ENCODE assay signal across 8 cellular contexts in the genomic region with DNA sequence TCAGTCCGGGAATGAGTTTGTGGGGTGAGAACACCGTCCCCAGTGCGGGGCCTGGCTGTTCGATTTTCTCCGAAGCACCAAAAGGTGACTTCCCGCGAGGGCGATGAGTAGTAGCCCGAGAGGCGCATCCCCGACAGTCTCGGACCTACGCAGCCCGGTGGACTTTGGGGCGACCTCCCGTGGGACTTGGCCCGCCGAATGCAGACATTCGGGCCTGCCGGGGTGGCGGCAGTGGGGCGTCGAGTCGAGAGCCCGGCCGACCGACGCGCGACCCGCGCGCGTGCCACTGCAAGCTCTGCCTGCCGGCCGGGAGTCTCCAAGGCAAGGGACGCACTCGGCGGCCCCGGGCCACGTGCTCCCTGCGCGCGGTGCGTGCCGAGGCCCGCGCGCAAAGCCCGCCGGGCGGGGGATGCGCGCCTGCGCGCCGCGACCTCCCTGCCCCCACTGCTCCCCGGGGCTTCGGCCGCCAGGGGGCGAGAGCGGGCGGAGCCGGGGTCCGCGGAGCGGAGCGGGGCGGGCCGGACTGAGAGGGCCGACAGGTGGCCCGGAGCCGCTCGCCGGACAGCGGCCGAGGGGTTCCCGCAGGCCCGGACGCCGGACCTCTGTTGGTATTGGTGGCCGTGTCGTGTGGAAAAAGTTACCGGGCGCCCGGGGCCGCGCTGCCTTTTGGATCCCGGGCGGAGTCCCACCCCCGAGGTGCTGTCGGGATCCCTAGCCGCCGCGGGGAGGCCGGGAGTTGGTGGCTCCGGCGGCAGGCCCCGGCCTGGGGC. TPM values are rescaled to one million over a fixed set of nuclear protein-coding genes. Genes with fewer than 3 reads are reported as not detected.
DNase-seq lines count a peak whose midpoint lies in the region; ATAC-seq, FAIRE-seq and TF ChIP-seq lines count a peak whose summit lies in the region.

No MANE protein-coding gene starts in this region.

- TF ChIP-seq EP300 in A549 (IDR thresholded peaks at IDR 0.05) = no peak

- peak; percentile 3 to 13 for ATAC-seq in A549
- peak; percentile 23 for ATAC-seq in GM18498 (IDR thresholded peaks at IDR 0.05; ENCODE audit: unreplicated experiment)
- ATAC-seq in HG03521 (IDR thresholded peaks at IDR 0.05; ENCODE audit: unreplicated experiment) = peak; percentile 19
- ATAC-seq in natural killer cell = peak; percentile 19 to 48 (median 27)
- peak; percentile 62 for ATAC-seq in stimulated activated memory B cell treated with anti-CD40 and anti-IgM and Interleukin-4, amounts not matched to agents 10 μg/mL and 1 μg/mL and 100 μg/mL, for 72 hours

- intact Hi-C loops in activated T-helper 2 cell treated with anti-CD3 and anti-CD28 coated beads, Interferon-gamma antibody, Interleukin-2, Interleukin-4, amounts not matched to agents 10 μg/mL and 5 μg/mL and 100 μg/mL, durations not matched to agents 14 hours and 24 hours and 36 hours (cut with micrococcal nuclease) = loop anchor here (2.0 kb wide), 1 partner anchor 245 kb away; a partner anchor contains a TSS
- intact Hi-C loops in natural killer cell (cut with micrococcal nuclease) = loop anchor here (5.0 kb wide), 3 partner anchors 198 to 318 kb away; a partner anchor contains a TSS

- CTCF ChIA-PET in A549 (lab: Yijun Ruan, JAX) = interaction anchor here (0.7 to 78.4 kb wide), 3 partner anchors 59 to 101 kb away, joined by 3 to 4158 read pairs (median 3); no protein-coding TSS in a partner anchor

- peak overlapping the region; percentile 94 for H3K4me2 ChIP-seq in A549

- H3K4me3 Mint-ChIP-seq in activated T-helper 2 cell treated with anti-CD3 and anti-CD28 coated beads, Interferon-gamma antibody, Interleukin-2, Interleukin-4, amounts not matched to agents 10 μg/mL and 5 μg/mL and 100 μg/mL, durations not matched to agents 14 hours and 24 hours and 36 hours (ENCODE audit: low read depth) = peak overlapping the region; percentile 96
- H3K4me3 Mint-ChIP-seq in natural killer cell = peak overlapping the region; percentile 99
- H3K4me3 Mint-ChIP-seq in stimulated activated memory B cell treated with anti-CD40 and anti-IgM and Interleukin-4, amounts not matched to agents 10 μg/mL and 1 μg/mL and 100 μg/mL, for 72 hours = peak overlapping the region; percentile 89

- H3K9me3 ChIP-seq in A549 = no peaks in the 10 kb centered on the region

- H3K9me3 Mint-ChIP-seq in activated T-helper 2 cell treated with anti-CD3 and anti-CD28 coated beads, Interferon-gamma antibody, Interleukin-2, Interleukin-4, amounts not matched to agents 10 μg/mL and 5 μg/mL and 100 μg/mL, durations not matched to agents 14 hours and 24 hours and 36 hours = no peaks in the 10 kb centered on the region
- H3K9me3 Mint-ChIP-seq in natural killer cell = no peaks in the 10 kb centered on the region
- H3K9me3 Mint-ChIP-seq in stimulated activated memory B cell treated with anti-CD40 and anti-IgM and Interleukin-4, amounts not matched to agents 10 μg/mL and 1 μg/mL and 100 μg/mL, for 72 hours = no peaks in the 10 kb centered on the region

- TF ChIP-seq CTCF in A549 (IDR thresholded peaks at IDR 0.05) (peak; percentile 87), natural killer cell (IDR thresholded peaks at IDR 0.05) (peak; percentile 87)

- 0 out of 5 replicates have a peak, but pooled peaks of 1 of the 2 experiments have one; percentile 16 for TF ChIP-seq RAD21 in A549 (conservative IDR thresholded peaks at IDR 0.05 in 1 of 2, IDR thresholded peaks at IDR 0.05 in 1 of 2)

- peak overlapping the region; percentile 98 to 99 for H3K27ac ChIP-seq in A549

- peak overlapping the region; percentile 95 for H3K27ac Mint-ChIP-seq in activated T-helper 2 cell treated with anti-CD3 and anti-CD28 coated beads, Interferon-gamma antibody, Interleukin-2, Interleukin-4, amounts not matched to agents 10 μg/mL and 5 μg/mL and 100 μg/mL, durations not matched to agents 14 hours and 24 hours and 36 hours
- H3K27ac Mint-ChIP-seq in natural killer cell = peak overlapping the region; percentile 97 to 100
- peak overlapping the region; percentile 100 for H3K27ac Mint-ChIP-seq in stimulated activated memory B cell treated with anti-CD40 and anti-IgM and Interleukin-4, amounts not matched to agents 10 μg/mL and 1 μg/mL and 100 μg/mL, for 72 hours

- no peaks in the 10 kb centered on the region for H3K27me3 Mint-ChIP-seq in activated T-helper 2 cell treated with anti-CD3 and anti-CD28 coated beads, Interferon-gamma antibody, Interleukin-2, Interleukin-4, amounts not matched to agents 10 μg/mL and 5 μg/mL and 100 μg/mL, durations not matched to agents 14 hours and 24 hours and 36 hours (ENCODE audit: low read depth)
- H3K27me3 Mint-ChIP-seq in natural killer cell (ENCODE audit: low read depth in 2 of 2) = peaks cover 0 to 6% of the 10 kb centered on the region in 2 donors
- H3K27me3 Mint-ChIP-seq in stimulated activated memory B cell treated with anti-CD40 and anti-IgM and Interleukin-4, amounts not matched to agents 10 μg/mL and 1 μg/mL and 100 μg/mL, for 72 hours = no peaks in the 10 kb centered on the region

- peak; percentile 52 for TF ChIP-seq POLR2A in A549 (IDR thresholded peaks at IDR 0.05; ENCODE audit: low read length)

- FAIRE-seq in A549 (lab: Jason Lieb, UNC) = no peak

- peak overlapping the region; percentile 100 for H3K4me3 ChIP-seq in A549

- 0% methylated on average over 2 of the region's 100 CpGs for WGBS in A549 (ENCODE audit: missing lambda C conversion rate)

- peaks cover 35% of the 10 kb centered on the region for H3K4me1 Mint-ChIP-seq in activated T-helper 2 cell treated with anti-CD3 and anti-CD28 coated beads, Interferon-gamma antibody, Interleukin-2, Interleukin-4, amounts not matched to agents 10 μg/mL and 5 μg/mL and 100 μg/mL, durations not matched to agents 14 hours and 24 hours and 36 hours (ENCODE audit: low read depth)
- peaks cover 41 to 60% of the 10 kb centered on the region in 2 donors for H3K4me1 Mint-ChIP-seq in natural killer cell
- H3K4me1 Mint-ChIP-seq in stimulated activated memory B cell treated with anti-CD40 and anti-IgM and Interleukin-4, amounts not matched to agents 10 μg/mL and 1 μg/mL and 100 μg/mL, for 72 hours = peaks cover 47% of the 10 kb centered on the region

- peaks cover 55% of the 10 kb centered on the region for H3K36me3 Mint-ChIP-seq in activated T-helper 2 cell treated with anti-CD3 and anti-CD28 coated beads, Interferon-gamma antibody, Interleukin-2, Interleukin-4, amounts not matched to agents 10 μg/mL and 5 μg/mL and 100 μg/mL, durations not matched to agents 14 hours and 24 hours and 36 hours (ENCODE audit: low read depth)
- H3K36me3 Mint-ChIP-seq in natural killer cell = peaks cover 13% of the 10 kb centered on the region
- H3K36me3 Mint-ChIP-seq in stimulated activated memory B cell treated with anti-CD40 and anti-IgM and Interleukin-4, amounts not matched to agents 10 μg/mL and 1 μg/mL and 100 μg/mL, for 72 hours = peaks cover 56% of the 10 kb centered on the region

- peaks cover 45% of the 10 kb centered on the region for H3K4me1 ChIP-seq in A549

- POLR2A ChIA-PET in A549 (lab: Yijun Ruan, JAX) = interaction anchor here (1.0 to 2.9 kb wide), 4 partner anchors 34 to 98 kb away, joined by 8 to 45 read pairs (median 9); no protein-coding TSS in a partner anchor

- DNase-seq in A549 (ENCODE audit: low read depth in 1 of 2, low spot score in 1 of 2) = peak; percentile 71 to 87
- DNase-seq in activated T-helper 2 cell treated with anti-CD3 and anti-CD28 coated beads, Interferon-gamma antibody, Interleukin-2, Interleukin-4, amounts not matched to agents 10 μg/mL and 5 μg/mL and 100 μg/mL, durations not matched to agents 14 hours and 24 hours and 36 hours (ENCODE audit: low spot score) = peak; percentile 89
- peak; percentile 69 for DNase-seq in fibroblast of peridontal ligament (ENCODE audit: extremely low read depth)
- DNase-seq in natural killer cell = peak; percentile 96

TF ChIP-seq in A549, 52 proteins besides CTCF, POLR2A, EP300 and RAD21 (continues in another document):
- TF ChIP-seq, protein P1, sequence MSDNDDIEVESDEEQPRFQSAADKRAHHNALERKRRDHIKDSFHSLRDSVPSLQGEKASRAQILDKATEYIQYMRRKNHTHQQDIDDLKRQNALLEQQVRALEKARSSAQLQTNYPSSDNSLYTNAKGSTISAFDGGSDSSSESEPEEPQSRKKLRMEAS (IDR thresholded peaks at IDR 0.05) = peak; percentile 99
- TF ChIP-seq CEBPB (IDR thresholded peaks at IDR 0.05) (no peak), NPAS2 (CRISPR knock-in tag; IDR thresholded peaks at IDR 0.05; ENCODE audit: borderline replicate concordance) (peak; percentile 84), CHD2 (IDR thresholded peaks at IDR 0.05; ENCODE audit: low read length, partially characterized antibody) (peak; percentile 60), PHF8 (IDR thresholded peaks at IDR 0.05; ENCODE audit: borderline replicate concordance, low read depth) (0 out of 2 replicates have a peak, but pooled peaks have one; percentile 27), HOXB5 (CRISPR knock-in tag; IDR thresholded peaks at IDR 0.05) (peak; percentile 96), FOSL2 (IDR thresholded peaks at IDR 0.05) (no peak), FOSL2 (CRISPR knock-in tag; IDR thresholded peaks at IDR 0.05) (no peak; the same call in 1 of the 2 replicates)

TF ChIP-seq in PFSK-1, 5 proteins besides CTCF, POLR2A, EP300 and RAD21 (continues in another document):
- TF ChIP-seq SIN3A (IDR thresholded peaks at IDR 0.05; ENCODE audit: borderline replicate concordance, insufficient read depth, low read length) = no peak

RNA-seq across cellular contexts. Expression of a gene that starts 1.8 kb away (rescaled TPM):
- polyA plus RNA-seq in A549 (2011; rRNA removed) (434 and 1,191 TPM in 2 replicates), A549 (2017; fragmentation: RNase III; extraction: RNeasy Plus Mini Kit Qiagen cat#74134 plus additional on column Dnase treatment) (2,232 to 2,533 TPM (median 2,360 TPM) in 3 replicates)
- 906 and 1,052 TPM in 2 replicates for polyA plus RNA-seq in A549 (2012; cell fraction: cytosol; rRNA removed)
- 514 and 638 TPM in 2 replicates for polyA plus RNA-seq in A549 (2012; cell fraction: nucleus; rRNA removed)
- polyA minus RNA-seq in A549 (2011; rRNA and poly(A)+ RNA removed) = 113 and 134 TPM in 2 replicates
- polyA plus RNA-seq in PFSK-1 (2012; ENCODE audit: insufficient read length, low read depth) = 441 TPM
- 2,151 and 2,259 TPM in 2 replicates for total RNA-seq in activated T-helper 2 cell treated with anti-CD3 and anti-CD28 coated beads, Interferon-gamma antibody, Interleukin-2, Interleukin-4, amounts not matched to agents 10 μg/mL and 5 μg/mL and 100 μg/mL, durations not matched to agents 14 hours and 24 hours and 36 hours
- 1,000 to 10,000 TPM; 1,245 to 1,643 (median 1,314) TPM for total RNA-seq in natural killer cell

Comparison
In these comparisons a context has a peak if more than half of its experiments do, and no peak if none do; other contexts are left out.
1. Peak in every context shown above with its lines: DNase-seq, ATAC-seq, H3K4me3 ChIP-seq and H3K27ac ChIP-seq.
2. ATAC-seq: peak in every context shown above with its lines; median percentile 62 in stimulated activated memory B cell treated with anti-CD40 and anti-IgM and Interleukin-4, amounts not matched to agents 10 μg/mL and 1 μg/mL and 100 μg/mL, for 72 hours; 27 in natural killer cell; 23 in GM18498; 19 in HG03521; 8 in A549.